ENCODE assay signal across 9 cellular contexts in genomic region chr12:84874125-84874824, GRCh38.
DNase-seq lines count a peak whose midpoint lies in the region; ATAC-seq, FAIRE-seq and TF ChIP-seq lines count a peak whose summit lies in the region.
"Had no signal": no experiment of that assay in that cellular context is flagged by ENCODE, and none has a peak within 500 bp of the region (broad histone marks: within the 10 kb centered on the region; RNA-seq: fewer than 3 reads in every experiment).

No MANE protein-coding gene starts in this region.

- FAIRE-seq in HTR-8/SVneo (lab: Jason Lieb, UNC) = no peak

- no peak overlapping the region for H3K4me3 ChIP-seq in choroid plexus epithelial cell (ENCODE audit: low read depth, low read length)
- H3K4me3 ChIP-seq: BLaER1 treated with 17β-estradiol and CSF1 and Interleukin-3, amounts not matched to agents 10 nM and 100 nM had no signal

- peak; percentile 66 for TF ChIP-seq CTCF in choroid plexus epithelial cell (conservative IDR thresholded peaks at IDR 0.05; ENCODE audit: low read depth, low read length)

- peak; percentile 98 for ATAC-seq in GM21723 (IDR thresholded peaks at IDR 0.05; ENCODE audit: unreplicated experiment)

- DNase-seq in NCI-H510A treated with DMSO at 0.1 percent for 48 hours (lab: John Stamatoyannopoulos, UW) (peak; percentile 74), NCI-H510A (lab: John Stamatoyannopoulos, UW) (no peak), HTR-8/SVneo (ENCODE audit: insufficient read length, low spot score) (peak; percentile 14), NOMO-1 treated with dmso at 0.1 percent for 144 hours (lab: John Stamatoyannopoulos, UW; ENCODE audit: unreplicated experiment) (peak; percentile 20), choroid plexus epithelial cell (ENCODE audit: low read depth) (peak; percentile 87), medulla oblongata (ENCODE audit: extremely low spot score) (peak; percentile 77)
- DNase-seq in stimulated activated CD4-positive, alpha-beta T cell treated with anti-CD3 and anti-CD28 coated beads, Interleukin-12 subunit alpha, Interleukin-12 subunit beta, amount 100 ng/mL, for 4 hours = no peak

Comparison
In these comparisons a context has a peak if more than half of its experiments do, and no peak if none do; other contexts are left out.
1. DNase-seq: peak in NCI-H510A treated with DMSO at 0.1 percent for 48 hours (single experiment), HTR-8/SVneo (single experiment), NOMO-1 treated with dmso at 0.1 percent for 144 hours (single experiment), choroid plexus epithelial cell (single experiment) and medulla oblongata (single experiment); none in NCI-H510A (single experiment) and stimulated activated CD4-positive, alpha-beta T cell treated with anti-CD3 and anti-CD28 coated beads, Interleukin-12 subunit alpha, Interleukin-12 subunit beta, amount 100 ng/mL, for 4 hours (single experiment).